11 cellular contexts compared by ENCODE assay signal in the genomic region with DNA sequence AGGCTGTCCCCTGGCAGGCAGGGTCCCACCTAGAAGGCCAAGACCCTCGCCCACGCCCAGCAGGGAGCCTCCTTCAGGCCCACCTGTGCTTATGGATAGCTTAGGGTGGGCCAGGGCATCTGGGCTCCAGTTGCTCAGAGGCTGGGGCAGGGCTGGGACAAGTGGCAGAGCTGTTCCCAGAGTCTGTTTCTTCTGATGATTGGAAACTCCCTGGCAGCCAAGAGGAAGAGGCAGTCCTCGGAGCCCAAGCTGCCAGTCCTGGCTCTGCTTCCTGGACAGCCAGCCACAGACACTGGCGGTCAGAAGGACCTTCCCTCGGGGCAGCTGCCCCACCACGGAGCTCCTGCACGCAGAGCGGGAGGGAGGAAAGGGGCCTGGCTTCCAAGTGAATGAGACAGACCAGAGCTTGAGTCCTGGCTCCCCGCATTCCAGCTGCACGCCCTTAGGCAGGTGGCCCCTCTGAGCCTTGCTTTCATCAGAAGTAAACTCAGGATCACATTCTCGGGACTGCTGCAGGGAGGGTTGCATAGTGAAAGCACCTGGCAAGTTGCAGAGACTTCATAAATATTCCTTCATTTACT. TPM values are rescaled to one million over a fixed set of nuclear protein-coding genes. Genes with fewer than 3 reads are reported as not detected.
A peak's percentile ranks its signal among the peaks of the same experiment; 100 is the strongest.
DNase-seq lines count a peak whose midpoint lies in the region; ATAC-seq and TF ChIP-seq lines count a peak whose summit lies in the region.
"Had no signal": no experiment of that assay in that cellular context is flagged by ENCODE, and none has a peak within 500 bp of the region (broad histone marks: within the 10 kb centered on the region; RNA-seq: fewer than 3 reads in every experiment).

No MANE protein-coding gene starts in this region.

- CTCF ChIA-PET in activated CD8-positive, alpha-beta T cell treated with anti-CD3 and anti-CD28 coated beads for 36 hours (lab: Charles Lee): interaction anchor here (0.7 to 2.4 kb wide), 11 partner anchors 12 to 1162 kb away, joined by 3 to 12 read pairs (median 3); no protein-coding TSS in a partner anchor

- H3K27ac ChIP-seq in RWPE2 (ENCODE audit: poor library complexity, severe bottlenecking): peak overlapping the region; percentile 36
- H3K27ac ChIP-seq: SK-N-MC had no signal

- no peaks in the 10 kb centered on the region for H3K27me3 ChIP-seq in RWPE2 (ENCODE audit: insufficient read depth, poor library complexity, severe bottlenecking)

- POLR2A ChIA-PET in activated CD8-positive, alpha-beta T cell treated with anti-CD3 and anti-CD28 coated beads for 36 hours (lab: Charles Lee): no interaction called here

- peak; percentile 22 for DNase-seq in GM13976 (ENCODE audit: low spot score)
- DNase-seq in RWPE2 (ENCODE audit: low spot score): no peak
- DNase-seq in Right ventricle myocardium superior: peak; percentile 76
- peak; percentile 17 for DNase-seq in neural crest cell (ENCODE audit: low read depth, low spot score)
- DNase-seq in amygdala (lab: John Stamatoyannopoulos, UW): no peak
- no peak for DNase-seq in amniotic stem cell (lab: John Stamatoyannopoulos, UW)
- no peak for DNase-seq in NCI-H1105 treated with DMSO at 0.1 percent for 48 hours (lab: John Stamatoyannopoulos, UW)
- no peak for DNase-seq in activated CD8-positive, alpha-beta T cell treated with anti-CD3 and anti-CD28 coated beads for 36 hours
- DNase-seq: DND-41 had no signal

- H3K36me3 Mint-ChIP-seq in neural crest cell (ENCODE audit: low read depth): no peaks in the 10 kb centered on the region
- H3K36me3 Mint-ChIP-seq in activated CD8-positive, alpha-beta T cell treated with anti-CD3 and anti-CD28 coated beads for 36 hours (ENCODE audit: low read depth): no peaks in the 10 kb centered on the region
- H3K36me3 Mint-ChIP-seq: IgD-negative memory B cell had no signal

- no peaks in the 10 kb centered on the region for H3K36me3 ChIP-seq in RWPE2 (ENCODE audit: low read depth)

- H3K4me1 Mint-ChIP-seq in neural crest cell: peaks cover 41% of the 10 kb centered on the region
- H3K4me1 Mint-ChIP-seq in activated CD8-positive, alpha-beta T cell treated with anti-CD3 and anti-CD28 coated beads for 36 hours (ENCODE audit: low read depth): peaks cover 3% of the 10 kb centered on the region

- no peaks in the 10 kb centered on the region for H3K9me3 ChIP-seq in RWPE2 (ENCODE audit: severe bottlenecking)

- ATAC-seq in RWPE2 (ENCODE audit: low read depth) (peak; percentile 53), Right ventricle myocardium superior (ENCODE audit: poor library complexity) (peak; percentile 75)
- no peak for ATAC-seq in activated CD8-positive, alpha-beta T cell treated with anti-CD3 and anti-CD28 coated beads for 36 hours

- H3K27me3 Mint-ChIP-seq in neural crest cell (ENCODE audit: low read depth): peaks cover 18% of the 10 kb centered on the region
- peaks cover 31% of the 10 kb centered on the region for H3K27me3 Mint-ChIP-seq in activated CD8-positive, alpha-beta T cell treated with anti-CD3 and anti-CD28 coated beads for 36 hours

- intact Hi-C loops in Right ventricle myocardium superior (cut with DNase I): loop anchor here (2.0 kb wide), 1 partner anchor 45 kb away; no protein-coding TSS in a partner anchor
- intact Hi-C loops in activated CD8-positive, alpha-beta T cell treated with anti-CD3 and anti-CD28 coated beads for 36 hours (cut with micrococcal nuclease): loop anchor here (10.0 kb wide), 1 partner anchor 589 kb away; no protein-coding TSS in a partner anchor

- no peak overlapping the region for H3K4me3 ChIP-seq in RWPE2 (ENCODE audit: severe bottlenecking)
- H3K4me3 ChIP-seq: SK-N-MC had no signal

- no peaks in the 10 kb centered on the region for H3K9me3 Mint-ChIP-seq in neural crest cell
- H3K9me3 Mint-ChIP-seq in activated CD8-positive, alpha-beta T cell treated with anti-CD3 and anti-CD28 coated beads for 36 hours: no peaks in the 10 kb centered on the region
- H3K9me3 Mint-ChIP-seq: IgD-negative memory B cell had no signal

- H3K27ac Mint-ChIP-seq in neural crest cell (ENCODE audit: unreplicated experiment): peak overlapping the region; percentile 75
- H3K27ac Mint-ChIP-seq in activated CD8-positive, alpha-beta T cell treated with anti-CD3 and anti-CD28 coated beads for 36 hours: no peak overlapping the region
- H3K27ac Mint-ChIP-seq: IgD-negative memory B cell had no signal

- TF ChIP-seq CTCF in GM13976 (IDR thresholded peaks at IDR 0.05; ENCODE audit: borderline replicate concordance, control extremely low read depth, extremely low read depth, insufficient read depth, missing control alignments) (no peak), RWPE2 (IDR thresholded peaks at IDR 0.05; ENCODE audit: poor library complexity, severe bottlenecking) (no peak), neural crest cell (conservative IDR thresholded peaks at IDR 0.05) (no peak)
- no peak for TF ChIP-seq CTCF in activated CD8-positive, alpha-beta T cell treated with anti-CD3 and anti-CD28 coated beads for 36 hours (IDR thresholded peaks at IDR 0.05)

- in situ Hi-C loops in GM13976 (cut with MboI; ENCODE audit: low sequenced_read_pairs, unreplicated experiment): loop anchor here (25.0 kb wide), 1 partner anchor 592 kb away; no protein-coding TSS in a partner anchor

- H3K4me3 Mint-ChIP-seq in neural crest cell: no peak overlapping the region
- H3K4me3 Mint-ChIP-seq in activated CD8-positive, alpha-beta T cell treated with anti-CD3 and anti-CD28 coated beads for 36 hours: no peak overlapping the region
- H3K4me3 Mint-ChIP-seq: IgD-negative memory B cell had no signal

- peaks cover 23% of the 10 kb centered on the region for H3K4me1 ChIP-seq in RWPE2 (ENCODE audit: insufficient read depth, poor library complexity, severe bottlenecking)

RNA-seq across cellular contexts. Expression of gene GABRP, which starts 38.0 kb away (rescaled TPM):
- total RNA-seq in Right ventricle myocardium superior (0.13 TPM), neural crest cell (not detected in 2 replicates)
- total RNA-seq in activated CD8-positive, alpha-beta T cell treated with anti-CD3 and anti-CD28 coated beads for 36 hours: not detected

Comparison
In these comparisons a context has a peak if more than half of its experiments do, and no peak if none do; other contexts are left out.
1. DNase-seq: peak in GM13976 (single experiment), Right ventricle myocardium superior (single experiment) and neural crest cell (single experiment); none in RWPE2 (single experiment), amygdala (0 of 56), amniotic stem cell (single experiment), NCI-H1105 treated with DMSO at 0.1 percent for 48 hours (single experiment) and activated CD8-positive, alpha-beta T cell treated with anti-CD3 and anti-CD28 coated beads for 36 hours (single experiment).